In genomic region chr7:70347880-70348279, GRCh38 we compare ENCODE assay signal across 15 cellular contexts.
A peak's percentile ranks its signal among the peaks of the same experiment; 100 is the strongest.
DNase-seq lines count a peak whose midpoint lies in the region; ATAC-seq and TF ChIP-seq lines count a peak whose summit lies in the region.
"Had no signal": no experiment of that assay in that cellular context is flagged by ENCODE, and none has a peak within 500 bp of the region (broad histone marks: within the 10 kb centered on the region; RNA-seq: fewer than 3 reads in every experiment).

No MANE protein-coding gene starts in this region.

- POLR2A ChIA-PET in MCF 10A (lab: Yijun Ruan, JAX), result no interaction called here

- no peak overlapping the region for H3K27ac Mint-ChIP-seq in MCF 10A (ENCODE audit: low read depth, unreplicated experiment)

- H3K4me2 ChIP-seq in Karpas-422 (ENCODE audit: low read depth, low read length, poor library complexity, severe bottlenecking), result peak overlapping the region; percentile 6

- H3K9me3 Mint-ChIP-seq in MCF 10A (ENCODE audit: unreplicated experiment), result peaks cover 21% of the 10 kb centered on the region
- H3K9me3 Mint-ChIP-seq: CD8-positive, alpha-beta memory T cell had no signal

- TF ChIP-seq POLR2A in right lobe of liver (IDR thresholded peaks at IDR 0.05), result no peak

- no peak overlapping the region for H3K27ac ChIP-seq in Karpas-422 (ENCODE audit: low read length)
- H3K27ac ChIP-seq in psoas muscle, result no peak overlapping the region
- no peak overlapping the region for H3K27ac ChIP-seq in right lobe of liver
- H3K27ac ChIP-seq: pancreas, suprapubic skin had no signal

- H3K4me1 Mint-ChIP-seq in MCF 10A (ENCODE audit: insufficient read depth, unreplicated experiment), result no peaks in the 10 kb centered on the region

- no peak overlapping the region for H2AFZ ChIP-seq in Karpas-422 (ENCODE audit: low read length)

- no peak overlapping the region for H3K4me3 ChIP-seq in Karpas-422 (ENCODE audit: low read length)
- no peak overlapping the region for H3K4me3 ChIP-seq in psoas muscle
- H3K4me3 ChIP-seq in right lobe of liver, result no peak overlapping the region
- H3K4me3 ChIP-seq: pancreas, suprapubic skin had no signal

- H3K79me2 ChIP-seq in Karpas-422 (ENCODE audit: low read length), result no peaks in the 10 kb centered on the region

- H3K4me3 Mint-ChIP-seq in MCF 10A (ENCODE audit: unreplicated experiment), result no peak overlapping the region
- H3K4me3 Mint-ChIP-seq: activated CD8-positive, alpha-beta T cell treated with anti-CD3 and anti-CD28 coated beads, Interleukin-2, amount 10 ng/mL, durations not matched to agents 7 days and 5 days had no signal

- no TSS peak for BruUV-seq in MCF 10A (replicated peaks; lab: Mats Ljungman, UMichigan)

- no peaks in the 10 kb centered on the region for H3K9me2 ChIP-seq in Karpas-422 (replicated peaks; ENCODE audit: insufficient read depth, low read length)

- peak; percentile 70 for ATAC-seq in GM18517 (IDR thresholded peaks at IDR 0.05; ENCODE audit: unreplicated experiment)
- peak; percentile 96 for ATAC-seq in GM21367 (IDR thresholded peaks at IDR 0.05; ENCODE audit: unreplicated experiment)
- peak; percentile 90 for ATAC-seq in HG02981 (IDR thresholded peaks at IDR 0.05; ENCODE audit: unreplicated experiment)
- no peak for ATAC-seq in psoas muscle
- ATAC-seq in right lobe of liver, result no peak
- ATAC-seq: activated CD8-positive, alpha-beta T cell treated with anti-CD3 and anti-CD28 coated beads, Interleukin-2, amount 10 ng/mL, durations not matched to agents 7 days and 5 days; pancreas had no signal

- H3K27me3 Mint-ChIP-seq in MCF 10A (ENCODE audit: insufficient read depth, unreplicated experiment), result no peaks in the 10 kb centered on the region
- H3K27me3 Mint-ChIP-seq: CD8-positive, alpha-beta memory T cell had no signal

- H3K36me3 ChIP-seq in Karpas-422 (ENCODE audit: insufficient read depth, low read length) (no peaks in the 10 kb centered on the region), psoas muscle (ENCODE audit: insufficient read depth in 1 of 2, low read depth in 1 of 2) (no peaks in the 10 kb centered on the region), right lobe of liver (no peaks in the 10 kb centered on the region)
- H3K36me3 ChIP-seq: pancreas, suprapubic skin had no signal

- H4K20me1 ChIP-seq in Karpas-422 (ENCODE audit: insufficient read depth, low read depth, low read length), result no peaks in the 10 kb centered on the region

- TF ChIP-seq CTCF in psoas muscle (IDR thresholded peaks at IDR 0.05) (no peak), right lobe of liver (IDR thresholded peaks at IDR 0.05) (no peak), MCF 10A (IDR thresholded peaks at IDR 0.05; ENCODE audit: unreplicated experiment) (no peak)

- intact Hi-C loops in psoas muscle (cut with DNase I), result no loop called here
- intact Hi-C loops in right lobe of liver (cut with DNase I), result no loop called here
- intact Hi-C loops in MCF 10A (cut with micrococcal nuclease), result no loop called here

- H3K9me3 ChIP-seq in Karpas-422 (ENCODE audit: low read length), result no peaks in the 10 kb centered on the region
- H3K9me3 ChIP-seq in psoas muscle, result no peaks in the 10 kb centered on the region
- no peaks in the 10 kb centered on the region for H3K9me3 ChIP-seq in right lobe of liver
- H3K9me3 ChIP-seq: pancreas, suprapubic skin had no signal

- CTCF ChIA-PET in MCF 10A (lab: Yijun Ruan, JAX), result no interaction called here

- H3K4me1 ChIP-seq in Karpas-422 (ENCODE audit: low read length) (peaks cover 17% of the 10 kb centered on the region), psoas muscle (no peaks in the 10 kb centered on the region), right lobe of liver (no peaks in the 10 kb centered on the region)
- H3K4me1 ChIP-seq: pancreas, suprapubic skin had no signal

- H3K36me3 Mint-ChIP-seq in MCF 10A (ENCODE audit: insufficient read depth, unreplicated experiment), result no peaks in the 10 kb centered on the region

- H3K9ac ChIP-seq in Karpas-422 (ENCODE audit: low read length), result no peak overlapping the region

- H3K27me3 ChIP-seq in Karpas-422 (ENCODE audit: low read length) (no peaks in the 10 kb centered on the region), psoas muscle (ENCODE audit: insufficient read depth in 3 of 3, low read length in 2 of 3) (no peaks in the 10 kb centered on the region), right lobe of liver (no peaks in the 10 kb centered on the region)
- H3K27me3 ChIP-seq: pancreas, suprapubic skin had no signal

- DNase-seq in Karpas-422, result no peak
- no peak for DNase-seq in psoas muscle
- DNase-seq in right lobe of liver, result no peak
- no peak for DNase-seq in MCF 10A (ENCODE audit: unreplicated experiment)
- DNase-seq in iPS-NIHi7 (ENCODE audit: extremely low spot score), result no peak
- DNase-seq: activated CD8-positive, alpha-beta T cell treated with anti-CD3 and anti-CD28 coated beads, Interleukin-2, amount 10 ng/mL, durations not matched to agents 7 days and 5 days; CD8-positive, alpha-beta memory T cell; mesenchymal stem cell; NCI-H1694 treated with DMSO at 0.1 percent for 48 hours; pancreas; stimulated activated CD4-positive, alpha-beta T cell treated with anti-CD3 and anti-CD28 coated beads, Interleukin-2, amount 100 ng/mL, for 48 hours had no signal

Comparison
In these comparisons a context has a peak if more than half of its experiments do, and no peak if none do; other contexts are left out.
1. ATAC-seq: peak in GM18517 (single experiment), GM21367 (single experiment) and HG02981 (single experiment); none in psoas muscle (0 of 4) and right lobe of liver (0 of 4).